In the genomic region with DNA sequence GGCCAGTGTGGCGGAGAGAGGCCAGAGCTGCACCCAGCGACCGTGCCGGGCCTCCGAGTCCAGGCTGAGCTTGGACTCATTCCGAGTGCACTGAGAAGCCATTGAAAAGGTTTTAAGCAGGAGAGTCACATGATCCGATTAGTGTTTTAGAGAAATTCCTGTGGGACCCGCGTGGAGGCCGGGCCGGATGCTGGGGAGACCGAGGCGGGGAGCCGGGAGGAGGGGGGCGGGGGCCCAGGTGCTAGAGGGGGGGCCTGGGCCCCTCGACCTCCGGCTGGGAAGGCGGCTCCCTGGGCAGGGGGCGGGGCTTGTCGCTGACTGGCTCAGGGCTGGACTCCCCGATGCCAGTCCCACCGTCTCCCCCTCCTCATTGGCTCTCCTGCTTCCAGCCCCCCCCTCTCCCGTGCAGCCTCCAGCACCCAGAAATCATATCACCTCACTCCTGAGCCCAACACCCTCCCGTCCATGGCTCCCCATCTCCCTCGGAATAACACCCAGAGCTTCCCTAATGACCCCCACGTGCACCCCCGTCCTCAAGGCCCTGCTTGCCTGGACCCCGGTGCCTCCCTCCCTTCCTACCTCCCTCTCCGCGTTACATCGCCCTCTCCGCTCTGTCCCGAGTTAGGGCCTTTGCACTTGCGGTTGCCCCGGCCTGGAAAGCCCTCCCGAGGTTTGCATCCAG, we compare ENCODE assay signal across 1 cellular context.
A peak's percentile ranks its signal among the peaks of the same experiment; 100 is the strongest.
TF ChIP-seq lines count a peak whose summit lies in the region.

No MANE protein-coding gene starts in this region.

TF ChIP-seq in HepG2, 621 proteins besides CTCF, POLR2A, EP300 and RAD21 (continued from another document and continues in another):
- TF ChIP-seq, protein P1, sequence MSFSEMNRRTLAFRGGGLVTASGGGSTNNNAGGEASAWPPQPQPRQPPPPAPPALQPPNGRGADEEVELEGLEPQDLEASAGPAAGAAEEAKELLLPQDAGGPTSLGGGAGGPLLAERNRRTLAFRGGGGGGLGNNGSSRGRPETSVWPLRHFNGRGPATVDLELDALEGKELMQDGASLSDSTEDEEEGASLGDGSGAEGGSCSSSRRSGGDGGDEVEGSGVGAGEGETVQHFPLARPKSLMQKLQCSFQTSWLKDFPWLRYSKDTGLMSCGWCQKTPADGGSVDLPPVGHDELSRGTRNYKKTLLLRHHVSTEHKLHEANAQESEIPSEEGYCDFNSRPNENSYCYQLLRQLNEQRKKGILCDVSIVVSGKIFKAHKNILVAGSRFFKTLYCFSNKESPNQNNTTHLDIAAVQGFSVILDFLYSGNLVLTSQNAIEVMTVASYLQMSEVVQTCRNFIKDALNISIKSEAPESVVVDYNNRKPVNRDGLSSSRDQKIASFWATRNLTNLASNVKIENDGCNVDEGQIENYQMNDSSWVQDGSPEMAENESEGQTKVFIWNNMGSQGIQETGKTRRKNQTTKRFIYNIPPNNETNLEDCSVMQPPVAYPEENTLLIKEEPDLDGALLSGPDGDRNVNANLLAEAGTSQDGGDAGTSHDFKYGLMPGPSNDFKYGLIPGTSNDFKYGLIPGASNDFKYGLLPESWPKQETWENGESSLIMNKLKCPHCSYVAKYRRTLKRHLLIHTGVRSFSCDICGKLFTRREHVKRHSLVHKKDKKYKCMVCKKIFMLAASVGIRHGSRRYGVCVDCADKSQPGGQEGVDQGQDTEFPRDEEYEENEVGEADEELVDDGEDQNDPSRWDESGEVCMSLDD (CRISPR knock-in tag; IDR thresholded peaks at IDR 0.05; ENCODE audit: borderline replicate concordance), result peak; percentile 72; the same call in 1 of the 2 replicates
- TF ChIP-seq KAT2B (IDR thresholded peaks at IDR 0.05; ENCODE audit: borderline replicate concordance, low read depth, low read length), result no peak
- TF ChIP-seq ZNF143 (CRISPR knock-in tag; IDR thresholded peaks at IDR 0.05), result no peak
- no peak for TF ChIP-seq TP53 (CRISPR knock-in tag; conservative IDR thresholded peaks at IDR 0.05)
- TF ChIP-seq, protein P2, sequence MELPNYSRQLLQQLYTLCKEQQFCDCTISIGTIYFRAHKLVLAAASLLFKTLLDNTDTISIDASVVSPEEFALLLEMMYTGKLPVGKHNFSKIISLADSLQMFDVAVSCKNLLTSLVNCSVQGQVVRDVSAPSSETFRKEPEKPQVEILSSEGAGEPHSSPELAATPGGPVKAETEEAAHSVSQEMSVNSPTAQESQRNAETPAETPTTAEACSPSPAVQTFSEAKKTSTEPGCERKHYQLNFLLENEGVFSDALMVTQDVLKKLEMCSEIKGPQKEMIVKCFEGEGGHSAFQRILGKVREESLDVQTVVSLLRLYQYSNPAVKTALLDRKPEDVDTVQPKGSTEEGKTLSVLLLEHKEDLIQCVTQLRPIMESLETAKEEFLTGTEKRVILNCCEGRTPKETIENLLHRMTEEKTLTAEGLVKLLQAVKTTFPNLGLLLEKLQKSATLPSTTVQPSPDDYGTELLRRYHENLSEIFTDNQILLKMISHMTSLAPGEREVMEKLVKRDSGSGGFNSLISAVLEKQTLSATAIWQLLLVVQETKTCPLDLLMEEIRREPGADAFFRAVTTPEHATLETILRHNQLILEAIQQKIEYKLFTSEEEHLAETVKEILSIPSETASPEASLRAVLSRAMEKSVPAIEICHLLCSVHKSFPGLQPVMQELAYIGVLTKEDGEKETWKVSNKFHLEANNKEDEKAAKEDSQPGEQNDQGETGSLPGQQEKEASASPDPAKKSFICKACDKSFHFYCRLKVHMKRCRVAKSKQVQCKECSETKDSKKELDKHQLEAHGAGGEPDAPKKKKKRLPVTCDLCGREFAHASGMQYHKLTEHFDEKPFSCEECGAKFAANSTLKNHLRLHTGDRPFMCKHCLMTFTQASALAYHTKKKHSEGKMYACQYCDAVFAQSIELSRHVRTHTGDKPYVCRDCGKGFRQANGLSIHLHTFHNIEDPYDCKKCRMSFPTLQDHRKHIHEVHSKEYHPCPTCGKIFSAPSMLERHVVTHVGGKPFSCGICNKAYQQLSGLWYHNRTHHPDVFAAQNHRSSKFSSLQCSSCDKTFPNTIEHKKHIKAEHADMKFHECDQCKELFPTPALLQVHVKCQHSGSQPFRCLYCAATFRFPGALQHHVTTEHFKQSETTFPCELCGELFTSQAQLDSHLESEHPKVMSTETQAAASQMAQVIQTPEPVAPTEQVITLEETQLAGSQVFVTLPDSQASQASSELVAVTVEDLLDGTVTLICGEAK (IDR thresholded peaks at IDR 0.05), result no peak
- TF ChIP-seq, protein P2 (CRISPR knock-in tag; IDR thresholded peaks at IDR 0.05), result no peak
- TF ChIP-seq, protein P3, sequence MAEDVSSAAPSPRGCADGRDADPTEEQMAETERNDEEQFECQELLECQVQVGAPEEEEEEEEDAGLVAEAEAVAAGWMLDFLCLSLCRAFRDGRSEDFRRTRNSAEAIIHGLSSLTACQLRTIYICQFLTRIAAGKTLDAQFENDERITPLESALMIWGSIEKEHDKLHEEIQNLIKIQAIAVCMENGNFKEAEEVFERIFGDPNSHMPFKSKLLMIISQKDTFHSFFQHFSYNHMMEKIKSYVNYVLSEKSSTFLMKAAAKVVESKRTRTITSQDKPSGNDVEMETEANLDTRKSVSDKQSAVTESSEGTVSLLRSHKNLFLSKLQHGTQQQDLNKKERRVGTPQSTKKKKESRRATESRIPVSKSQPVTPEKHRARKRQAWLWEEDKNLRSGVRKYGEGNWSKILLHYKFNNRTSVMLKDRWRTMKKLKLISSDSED (CRISPR knock-in tag; IDR thresholded peaks at IDR 0.05), result no peak
- TF ChIP-seq, protein P4, sequence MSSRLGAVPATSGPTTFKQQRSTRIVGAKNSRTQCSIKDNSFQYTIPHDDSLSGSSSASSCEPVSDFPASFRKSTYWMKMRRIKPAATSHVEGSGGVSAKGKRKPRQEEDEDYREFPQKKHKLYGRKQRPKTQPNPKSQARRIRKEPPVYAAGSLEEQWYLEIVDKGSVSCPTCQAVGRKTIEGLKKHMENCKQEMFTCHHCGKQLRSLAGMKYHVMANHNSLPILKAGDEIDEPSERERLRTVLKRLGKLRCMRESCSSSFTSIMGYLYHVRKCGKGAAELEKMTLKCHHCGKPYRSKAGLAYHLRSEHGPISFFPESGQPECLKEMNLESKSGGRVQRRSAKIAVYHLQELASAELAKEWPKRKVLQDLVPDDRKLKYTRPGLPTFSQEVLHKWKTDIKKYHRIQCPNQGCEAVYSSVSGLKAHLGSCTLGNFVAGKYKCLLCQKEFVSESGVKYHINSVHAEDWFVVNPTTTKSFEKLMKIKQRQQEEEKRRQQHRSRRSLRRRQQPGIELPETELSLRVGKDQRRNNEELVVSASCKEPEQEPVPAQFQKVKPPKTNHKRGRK (CRISPR knock-in tag; IDR thresholded peaks at IDR 0.05), result no peak
- TF ChIP-seq, protein P5, sequence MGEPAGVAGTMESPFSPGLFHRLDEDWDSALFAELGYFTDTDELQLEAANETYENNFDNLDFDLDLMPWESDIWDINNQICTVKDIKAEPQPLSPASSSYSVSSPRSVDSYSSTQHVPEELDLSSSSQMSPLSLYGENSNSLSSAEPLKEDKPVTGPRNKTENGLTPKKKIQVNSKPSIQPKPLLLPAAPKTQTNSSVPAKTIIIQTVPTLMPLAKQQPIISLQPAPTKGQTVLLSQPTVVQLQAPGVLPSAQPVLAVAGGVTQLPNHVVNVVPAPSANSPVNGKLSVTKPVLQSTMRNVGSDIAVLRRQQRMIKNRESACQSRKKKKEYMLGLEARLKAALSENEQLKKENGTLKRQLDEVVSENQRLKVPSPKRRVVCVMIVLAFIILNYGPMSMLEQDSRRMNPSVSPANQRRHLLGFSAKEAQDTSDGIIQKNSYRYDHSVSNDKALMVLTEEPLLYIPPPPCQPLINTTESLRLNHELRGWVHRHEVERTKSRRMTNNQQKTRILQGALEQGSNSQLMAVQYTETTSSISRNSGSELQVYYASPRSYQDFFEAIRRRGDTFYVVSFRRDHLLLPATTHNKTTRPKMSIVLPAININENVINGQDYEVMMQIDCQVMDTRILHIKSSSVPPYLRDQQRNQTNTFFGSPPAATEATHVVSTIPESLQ (CRISPR knock-in tag; conservative IDR thresholded peaks at IDR 0.05), result no peak
- peak; percentile 96 for TF ChIP-seq GFI1 (CRISPR knock-in tag; IDR thresholded peaks at IDR 0.05; ENCODE audit: borderline replicate concordance)
- no peak for TF ChIP-seq ATAD3A (CRISPR knock-in tag; IDR thresholded peaks at IDR 0.05)
- TF ChIP-seq SIX4 (CRISPR knock-in tag; IDR thresholded peaks at IDR 0.05), result no peak
- no peak for TF ChIP-seq RXRA (CRISPR knock-in tag; IDR thresholded peaks at IDR 0.05)
- TF ChIP-seq, protein P6, sequence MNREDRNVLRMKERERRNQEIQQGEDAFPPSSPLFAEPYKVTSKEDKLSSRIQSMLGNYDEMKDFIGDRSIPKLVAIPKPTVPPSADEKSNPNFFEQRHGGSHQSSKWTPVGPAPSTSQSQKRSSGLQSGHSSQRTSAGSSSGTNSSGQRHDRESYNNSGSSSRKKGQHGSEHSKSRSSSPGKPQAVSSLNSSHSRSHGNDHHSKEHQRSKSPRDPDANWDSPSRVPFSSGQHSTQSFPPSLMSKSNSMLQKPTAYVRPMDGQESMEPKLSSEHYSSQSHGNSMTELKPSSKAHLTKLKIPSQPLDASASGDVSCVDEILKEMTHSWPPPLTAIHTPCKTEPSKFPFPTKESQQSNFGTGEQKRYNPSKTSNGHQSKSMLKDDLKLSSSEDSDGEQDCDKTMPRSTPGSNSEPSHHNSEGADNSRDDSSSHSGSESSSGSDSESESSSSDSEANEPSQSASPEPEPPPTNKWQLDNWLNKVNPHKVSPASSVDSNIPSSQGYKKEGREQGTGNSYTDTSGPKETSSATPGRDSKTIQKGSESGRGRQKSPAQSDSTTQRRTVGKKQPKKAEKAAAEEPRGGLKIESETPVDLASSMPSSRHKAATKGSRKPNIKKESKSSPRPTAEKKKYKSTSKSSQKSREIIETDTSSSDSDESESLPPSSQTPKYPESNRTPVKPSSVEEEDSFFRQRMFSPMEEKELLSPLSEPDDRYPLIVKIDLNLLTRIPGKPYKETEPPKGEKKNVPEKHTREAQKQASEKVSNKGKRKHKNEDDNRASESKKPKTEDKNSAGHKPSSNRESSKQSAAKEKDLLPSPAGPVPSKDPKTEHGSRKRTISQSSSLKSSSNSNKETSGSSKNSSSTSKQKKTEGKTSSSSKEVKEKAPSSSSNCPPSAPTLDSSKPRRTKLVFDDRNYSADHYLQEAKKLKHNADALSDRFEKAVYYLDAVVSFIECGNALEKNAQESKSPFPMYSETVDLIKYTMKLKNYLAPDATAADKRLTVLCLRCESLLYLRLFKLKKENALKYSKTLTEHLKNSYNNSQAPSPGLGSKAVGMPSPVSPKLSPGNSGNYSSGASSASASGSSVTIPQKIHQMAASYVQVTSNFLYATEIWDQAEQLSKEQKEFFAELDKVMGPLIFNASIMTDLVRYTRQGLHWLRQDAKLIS (CRISPR knock-in tag; IDR thresholded peaks at IDR 0.05), result no peak
- TF ChIP-seq ZNF530 (CRISPR knock-in tag; IDR thresholded peaks at IDR 0.05; ENCODE audit: low read depth), result no peak
- TF ChIP-seq HNRNPLL (IDR thresholded peaks at IDR 0.05; ENCODE audit: low read depth, low read length, poor library complexity, severe bottlenecking), result peak; percentile 33
- TF ChIP-seq ISL2 (CRISPR knock-in tag; IDR thresholded peaks at IDR 0.05), result no peak
- TF ChIP-seq SOX13 (IDR thresholded peaks at IDR 0.05), result no peak
- TF ChIP-seq SOX13 (CRISPR knock-in tag; conservative IDR thresholded peaks at IDR 0.05 in 1 of 2, IDR thresholded peaks at IDR 0.05 in 1 of 2), result no peak; a peak in 1 of 4 replicates
- no peak for TF ChIP-seq ZNF230 (CRISPR knock-in tag; IDR thresholded peaks at IDR 0.05)
- TF ChIP-seq ZSCAN30 (CRISPR knock-in tag; IDR thresholded peaks at IDR 0.05), result no peak
- TF ChIP-seq RCOR2 (CRISPR knock-in tag; IDR thresholded peaks at IDR 0.05), result no peak
- no peak for TF ChIP-seq MATR3 (CRISPR knock-in tag; IDR thresholded peaks at IDR 0.05)
- no peak for TF ChIP-seq FIP1L1 (IDR thresholded peaks at IDR 0.05; ENCODE audit: borderline replicate concordance, insufficient read depth, low read depth, low read length)
- no peak; the same call in 1 of the 2 replicates for TF ChIP-seq ZNF331 (CRISPR knock-in tag; IDR thresholded peaks at IDR 0.05)
- TF ChIP-seq ZMAT3 (CRISPR knock-in tag; conservative IDR thresholded peaks at IDR 0.05), result 0 out of 2 replicates have a peak, but pooled peaks have one; percentile 27
- TF ChIP-seq, protein P7, sequence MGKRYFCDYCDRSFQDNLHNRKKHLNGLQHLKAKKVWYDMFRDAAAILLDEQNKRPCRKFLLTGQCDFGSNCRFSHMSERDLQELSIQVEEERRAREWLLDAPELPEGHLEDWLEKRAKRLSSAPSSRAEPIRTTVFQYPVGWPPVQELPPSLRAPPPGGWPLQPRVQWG (CRISPR knock-in tag; IDR thresholded peaks at IDR 0.05; ENCODE audit: borderline replicate concordance, low read depth), result no peak
- TF ChIP-seq POLR2AphosphoS5 (IDR thresholded peaks at IDR 0.05; ENCODE audit: low read depth, low read length), result peak; percentile 43; the same call in 1 of the 2 replicates
- TF ChIP-seq ZNF607 (CRISPR knock-in tag; IDR thresholded peaks at IDR 0.05; ENCODE audit: borderline replicate concordance), result no peak
- no peak for TF ChIP-seq ZNF317 (CRISPR knock-in tag; IDR thresholded peaks at IDR 0.05)
- TF ChIP-seq ATF1 (CRISPR knock-in tag; IDR thresholded peaks at IDR 0.05), result no peak
- TF ChIP-seq JARID2 (CRISPR knock-in tag; IDR thresholded peaks at IDR 0.05; ENCODE audit: insufficient replicate concordance), result no peak
- TF ChIP-seq, protein P8, sequence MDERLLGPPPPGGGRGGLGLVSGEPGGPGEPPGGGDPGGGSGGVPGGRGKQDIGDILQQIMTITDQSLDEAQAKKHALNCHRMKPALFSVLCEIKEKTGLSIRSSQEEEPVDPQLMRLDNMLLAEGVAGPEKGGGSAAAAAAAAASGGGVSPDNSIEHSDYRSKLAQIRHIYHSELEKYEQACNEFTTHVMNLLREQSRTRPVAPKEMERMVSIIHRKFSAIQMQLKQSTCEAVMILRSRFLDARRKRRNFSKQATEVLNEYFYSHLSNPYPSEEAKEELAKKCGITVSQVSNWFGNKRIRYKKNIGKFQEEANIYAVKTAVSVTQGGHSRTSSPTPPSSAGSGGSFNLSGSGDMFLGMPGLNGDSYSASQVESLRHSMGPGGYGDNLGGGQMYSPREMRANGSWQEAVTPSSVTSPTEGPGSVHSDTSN (CRISPR knock-in tag; IDR thresholded peaks at IDR 0.05), result peak; percentile 77
- TF ChIP-seq ZNF780A (CRISPR knock-in tag; IDR thresholded peaks at IDR 0.05), result no peak
